In the genomic region with DNA sequence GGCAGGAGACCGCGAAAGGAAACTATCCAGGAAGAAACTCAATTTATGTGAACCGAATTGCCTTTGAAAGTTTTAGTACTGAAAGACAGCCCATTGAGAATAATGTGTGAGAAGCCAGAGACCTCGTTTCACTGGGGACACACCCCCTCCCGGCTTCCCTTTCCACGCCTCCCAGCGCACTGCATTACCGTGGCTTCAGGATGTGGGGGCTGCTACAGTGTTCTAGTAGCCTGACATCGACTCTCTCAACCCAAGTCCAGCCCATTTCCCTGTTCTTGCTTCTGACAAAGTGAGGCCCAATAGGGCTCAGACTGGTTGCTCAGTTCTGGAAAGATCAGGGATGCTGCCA, we compare ENCODE assay signal across 1 cellular context.
TF ChIP-seq lines count a peak whose summit lies in the region.

No MANE protein-coding gene starts in this region.

TF ChIP-seq in H1, 55 proteins besides CTCF, POLR2A, EP300 and RAD21 (continued from another document):
- TF ChIP-seq, protein P1, sequence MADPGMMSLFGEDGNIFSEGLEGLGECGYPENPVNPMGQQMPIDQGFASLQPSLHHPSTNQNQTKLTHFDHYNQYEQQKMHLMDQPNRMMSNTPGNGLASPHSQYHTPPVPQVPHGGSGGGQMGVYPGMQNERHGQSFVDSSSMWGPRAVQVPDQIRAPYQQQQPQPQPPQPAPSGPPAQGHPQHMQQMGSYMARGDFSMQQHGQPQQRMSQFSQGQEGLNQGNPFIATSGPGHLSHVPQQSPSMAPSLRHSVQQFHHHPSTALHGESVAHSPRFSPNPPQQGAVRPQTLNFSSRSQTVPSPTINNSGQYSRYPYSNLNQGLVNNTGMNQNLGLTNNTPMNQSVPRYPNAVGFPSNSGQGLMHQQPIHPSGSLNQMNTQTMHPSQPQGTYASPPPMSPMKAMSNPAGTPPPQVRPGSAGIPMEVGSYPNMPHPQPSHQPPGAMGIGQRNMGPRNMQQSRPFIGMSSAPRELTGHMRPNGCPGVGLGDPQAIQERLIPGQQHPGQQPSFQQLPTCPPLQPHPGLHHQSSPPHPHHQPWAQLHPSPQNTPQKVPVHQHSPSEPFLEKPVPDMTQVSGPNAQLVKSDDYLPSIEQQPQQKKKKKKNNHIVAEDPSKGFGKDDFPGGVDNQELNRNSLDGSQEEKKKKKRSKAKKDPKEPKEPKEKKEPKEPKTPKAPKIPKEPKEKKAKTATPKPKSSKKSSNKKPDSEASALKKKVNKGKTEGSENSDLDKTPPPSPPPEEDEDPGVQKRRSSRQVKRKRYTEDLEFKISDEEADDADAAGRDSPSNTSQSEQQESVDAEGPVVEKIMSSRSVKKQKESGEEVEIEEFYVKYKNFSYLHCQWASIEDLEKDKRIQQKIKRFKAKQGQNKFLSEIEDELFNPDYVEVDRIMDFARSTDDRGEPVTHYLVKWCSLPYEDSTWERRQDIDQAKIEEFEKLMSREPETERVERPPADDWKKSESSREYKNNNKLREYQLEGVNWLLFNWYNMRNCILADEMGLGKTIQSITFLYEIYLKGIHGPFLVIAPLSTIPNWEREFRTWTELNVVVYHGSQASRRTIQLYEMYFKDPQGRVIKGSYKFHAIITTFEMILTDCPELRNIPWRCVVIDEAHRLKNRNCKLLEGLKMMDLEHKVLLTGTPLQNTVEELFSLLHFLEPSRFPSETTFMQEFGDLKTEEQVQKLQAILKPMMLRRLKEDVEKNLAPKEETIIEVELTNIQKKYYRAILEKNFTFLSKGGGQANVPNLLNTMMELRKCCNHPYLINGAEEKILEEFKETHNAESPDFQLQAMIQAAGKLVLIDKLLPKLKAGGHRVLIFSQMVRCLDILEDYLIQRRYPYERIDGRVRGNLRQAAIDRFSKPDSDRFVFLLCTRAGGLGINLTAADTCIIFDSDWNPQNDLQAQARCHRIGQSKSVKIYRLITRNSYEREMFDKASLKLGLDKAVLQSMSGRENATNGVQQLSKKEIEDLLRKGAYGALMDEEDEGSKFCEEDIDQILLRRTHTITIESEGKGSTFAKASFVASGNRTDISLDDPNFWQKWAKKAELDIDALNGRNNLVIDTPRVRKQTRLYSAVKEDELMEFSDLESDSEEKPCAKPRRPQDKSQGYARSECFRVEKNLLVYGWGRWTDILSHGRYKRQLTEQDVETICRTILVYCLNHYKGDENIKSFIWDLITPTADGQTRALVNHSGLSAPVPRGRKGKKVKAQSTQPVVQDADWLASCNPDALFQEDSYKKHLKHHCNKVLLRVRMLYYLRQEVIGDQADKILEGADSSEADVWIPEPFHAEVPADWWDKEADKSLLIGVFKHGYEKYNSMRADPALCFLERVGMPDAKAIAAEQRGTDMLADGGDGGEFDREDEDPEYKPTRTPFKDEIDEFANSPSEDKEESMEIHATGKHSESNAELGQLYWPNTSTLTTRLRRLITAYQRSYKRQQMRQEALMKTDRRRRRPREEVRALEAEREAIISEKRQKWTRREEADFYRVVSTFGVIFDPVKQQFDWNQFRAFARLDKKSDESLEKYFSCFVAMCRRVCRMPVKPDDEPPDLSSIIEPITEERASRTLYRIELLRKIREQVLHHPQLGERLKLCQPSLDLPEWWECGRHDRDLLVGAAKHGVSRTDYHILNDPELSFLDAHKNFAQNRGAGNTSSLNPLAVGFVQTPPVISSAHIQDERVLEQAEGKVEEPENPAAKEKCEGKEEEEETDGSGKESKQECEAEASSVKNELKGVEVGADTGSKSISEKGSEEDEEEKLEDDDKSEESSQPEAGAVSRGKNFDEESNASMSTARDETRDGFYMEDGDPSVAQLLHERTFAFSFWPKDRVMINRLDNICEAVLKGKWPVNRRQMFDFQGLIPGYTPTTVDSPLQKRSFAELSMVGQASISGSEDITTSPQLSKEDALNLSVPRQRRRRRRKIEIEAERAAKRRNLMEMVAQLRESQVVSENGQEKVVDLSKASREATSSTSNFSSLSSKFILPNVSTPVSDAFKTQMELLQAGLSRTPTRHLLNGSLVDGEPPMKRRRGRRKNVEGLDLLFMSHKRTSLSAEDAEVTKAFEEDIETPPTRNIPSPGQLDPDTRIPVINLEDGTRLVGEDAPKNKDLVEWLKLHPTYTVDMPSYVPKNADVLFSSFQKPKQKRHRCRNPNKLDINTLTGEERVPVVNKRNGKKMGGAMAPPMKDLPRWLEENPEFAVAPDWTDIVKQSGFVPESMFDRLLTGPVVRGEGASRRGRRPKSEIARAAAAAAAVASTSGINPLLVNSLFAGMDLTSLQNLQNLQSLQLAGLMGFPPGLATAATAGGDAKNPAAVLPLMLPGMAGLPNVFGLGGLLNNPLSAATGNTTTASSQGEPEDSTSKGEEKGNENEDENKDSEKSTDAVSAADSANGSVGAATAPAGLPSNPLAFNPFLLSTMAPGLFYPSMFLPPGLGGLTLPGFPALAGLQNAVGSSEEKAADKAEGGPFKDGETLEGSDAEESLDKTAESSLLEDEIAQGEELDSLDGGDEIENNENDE (IDR thresholded peaks at IDR 0.05; ENCODE audit: insufficient replicate concordance, low read length) = no peak
- TF ChIP-seq BACH1 (IDR thresholded peaks at IDR 0.05; ENCODE audit: low read length) = no peak
- no peak for TF ChIP-seq GABPA (IDR thresholded peaks at IDR 0.05; ENCODE audit: borderline replicate concordance, insufficient read depth, low read length)
- no peak for TF ChIP-seq GTF2F1 (IDR thresholded peaks at IDR 0.05; ENCODE audit: borderline replicate concordance, low read depth, low read length)
- TF ChIP-seq FOSL1 (IDR thresholded peaks at IDR 0.05; ENCODE audit: insufficient read depth, low read depth, low read length) = no peak
- no peak for TF ChIP-seq TCF12 (IDR thresholded peaks at IDR 0.05; ENCODE audit: low read depth, low read length)
